ENCODE assay signal across 23 cellular contexts in the genomic region with DNA sequence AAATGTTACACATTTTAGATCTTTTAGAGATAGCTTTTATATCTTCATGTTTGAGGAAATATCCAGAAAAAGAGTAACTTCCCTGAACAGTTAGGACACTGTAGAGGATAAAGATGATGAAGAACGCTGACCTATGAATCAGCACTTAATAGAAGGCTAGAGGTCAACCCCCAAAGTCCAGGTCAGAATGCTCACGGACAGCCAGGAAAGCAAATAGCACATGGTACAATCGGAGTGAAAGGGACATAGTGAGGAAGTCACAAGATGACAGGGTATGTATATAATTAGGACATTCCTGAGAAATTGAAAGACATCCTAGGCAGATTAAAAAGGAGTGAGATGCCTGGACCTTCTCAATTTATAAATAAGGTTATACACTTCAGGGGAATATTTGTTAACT. TPM values are rescaled to one million over a fixed set of nuclear protein-coding genes. Genes with fewer than 3 reads are reported as not detected.
"Had no signal": no experiment of that assay in that cellular context is flagged by ENCODE, and none has a peak within 500 bp of the region (broad histone marks: within the 10 kb centered on the region; RNA-seq: fewer than 3 reads in every experiment).

No MANE protein-coding gene starts in this region.

- H3K27ac ChIP-seq: cardiac muscle cell, esophagus squamous epithelium, neural progenitor cell, psoas muscle, skin epidermis, tibial nerve had no signal

- H3K9me3 ChIP-seq: esophagus squamous epithelium, mucosa of descending colon, tibial nerve had no signal

- H3K27me3 ChIP-seq: cardiac muscle cell, esophagus squamous epithelium, neural progenitor cell, tibial nerve had no signal

- H3K4me1 ChIP-seq: esophagus squamous epithelium, neural progenitor cell, psoas muscle had no signal

- H3K36me3 ChIP-seq: cardiac muscle cell, esophagus squamous epithelium, neural progenitor cell, tibial nerve had no signal

- FAIRE-seq: islet of Langerhans, urothelium cell line had no signal

- H3K4me2 ChIP-seq: neural progenitor cell had no signal

- DNase-seq: activated CD4-positive, alpha-beta memory T cell treated with anti-CD3 and anti-CD28 coated beads for 36 hours; activated CD4-positive, alpha-beta T cell treated with anti-CD3 and anti-CD28 coated beads for 36 hours; amniotic stem cell; dermis blood vessel endothelial cell; effector memory CD4-positive, alpha-beta T cell; esophagus squamous epithelium; glutamatergic neuron; hippocampal formation; mucosa of descending colon; naive B cell; psoas muscle; right cardiac atrium; stimulated activated CD4-positive, alpha-beta T cell treated with anti-CD3 and anti-CD28 coated beads, Interleukin-15, amount 100 ng/mL, for 24 hours; stimulated activated CD4-positive, alpha-beta T cell treated with anti-CD3 and anti-CD28 coated beads, Interleukin-2, amount 100 ng/mL, for 48 hours had no signal

- H3K9ac ChIP-seq: neural progenitor cell had no signal

- H3K4me3 ChIP-seq: cardiac muscle cell, esophagus squamous epithelium, mucosa of descending colon, neural progenitor cell, psoas muscle, skin epidermis, tibial nerve had no signal

- ATAC-seq: activated CD4-positive, alpha-beta T cell treated with anti-CD3 and anti-CD28 coated beads for 36 hours; mucosa of descending colon; psoas muscle; right cardiac atrium had no signal

RNA-seq across cellular contexts. Expression of a gene that starts 55.1 kb away (rescaled TPM):
- total RNA-seq: activated CD4-positive, alpha-beta memory T cell treated with anti-CD3 and anti-CD28 coated beads for 36 hours; activated CD4-positive, alpha-beta T cell treated with anti-CD3 and anti-CD28 coated beads for 36 hours; dermis blood vessel endothelial cell; esophagus squamous epithelium; fibroblast of villous mesenchyme; lung microvascular endothelial cell; right cardiac atrium; WTC11 had no signal
- polyA plus RNA-seq: cardiac muscle cell had no signal
